ENCODE assay signal across 20 cellular contexts in the genomic region with DNA sequence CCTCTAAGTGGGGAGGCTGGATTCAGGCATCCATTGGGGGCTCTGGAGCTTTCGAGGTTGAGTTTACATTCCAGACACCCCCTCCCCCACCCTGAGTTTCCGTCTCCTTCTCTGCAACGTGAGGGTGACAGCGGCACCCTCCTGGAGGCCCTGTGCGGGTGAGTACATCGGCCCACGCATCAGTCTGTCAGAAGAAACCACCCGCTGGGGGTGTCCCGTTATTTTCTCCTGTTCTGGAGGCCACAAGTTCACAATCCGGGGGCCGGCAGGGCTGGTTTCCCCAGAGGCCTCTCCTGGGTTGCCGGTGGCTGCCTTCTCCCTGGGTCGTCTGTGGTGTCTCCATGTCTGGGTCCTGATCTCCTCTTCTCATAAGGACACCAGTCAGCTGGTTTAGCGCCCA. TPM values are rescaled to one million over a fixed set of nuclear protein-coding genes. Genes with fewer than 3 reads are reported as not detected.
DNase-seq lines count a peak whose midpoint lies in the region; ATAC-seq and TF ChIP-seq lines count a peak whose summit lies in the region.
"Had no signal": no experiment of that assay in that cellular context is flagged by ENCODE, and none has a peak within 500 bp of the region (broad histone marks: within the 10 kb centered on the region; RNA-seq: fewer than 3 reads in every experiment).

No MANE protein-coding gene starts in this region.

- peak; percentile 24 for DNase-seq in activated naive CD4-positive, alpha-beta T cell treated with Interleukin-2 at 50 U/mL for 16 hours
- DNase-seq in activated naive CD4-positive, alpha-beta T cell treated with anti-CD3 and anti-CD28 coated beads, Interleukin-2, amount 50 U/mL, for 72 hours (ENCODE audit: low spot score in 2 of 2): no peak
- peak; percentile 13 for DNase-seq in GM12865 (ENCODE audit: low read depth)
- DNase-seq in activated CD8-positive, alpha-beta T cell treated with anti-CD3 and anti-CD28 coated beads for 36 hours: peak; percentile 26
- DNase-seq in cerebellum (ENCODE audit: low spot score): no peak
- no peak for DNase-seq in transverse colon
- no peak for DNase-seq in NCI-H510A treated with DMSO at 0.1 percent for 48 hours (lab: John Stamatoyannopoulos, UW)
- DNase-seq: activated CD4-positive, CD25-positive, alpha-beta regulatory T cell; H7; heart right ventricle; mesenchymal stem cell; naive B cell; Right ventricle myocardium superior; stimulated activated CD4-positive, alpha-beta T cell treated with anti-CD3 and anti-CD28 coated beads, Interleukin-15, amount 100 ng/mL, for 24 hours; T1000 had no signal

- no peaks in the 10 kb centered on the region for H3K27me3 Mint-ChIP-seq in activated CD8-positive, alpha-beta T cell treated with anti-CD3 and anti-CD28 coated beads for 36 hours
- H3K27me3 Mint-ChIP-seq in nephron (ENCODE audit: low read depth): no peaks in the 10 kb centered on the region
- H3K27me3 Mint-ChIP-seq: dendritic cell treated with granulocyte-macrophage colony-stimulating factor and Interleukin-4, amounts not matched to agents 40 ng/mL and 50 ng/mL, for 4 days; naive B cell had no signal

- H3K4me1 Mint-ChIP-seq in activated CD8-positive, alpha-beta T cell treated with anti-CD3 and anti-CD28 coated beads for 36 hours (ENCODE audit: low read depth): peaks cover 22% of the 10 kb centered on the region
- peaks cover 29% of the 10 kb centered on the region for H3K4me1 Mint-ChIP-seq in nephron

- peak overlapping the region in 1 of 2 donors; percentile 76 for H3K27ac Mint-ChIP-seq in activated naive CD4-positive, alpha-beta T cell treated with anti-CD3 and anti-CD28 coated beads, Interleukin-2, amount 50 U/mL, for 72 hours
- H3K27ac Mint-ChIP-seq in activated CD8-positive, alpha-beta T cell treated with anti-CD3 and anti-CD28 coated beads for 36 hours: no peak overlapping the region
- peak overlapping the region in 2 of 3 experiments; percentile 63 to 92 for H3K27ac Mint-ChIP-seq in nephron
- H3K27ac Mint-ChIP-seq: dendritic cell treated with granulocyte-macrophage colony-stimulating factor and Interleukin-4, amounts not matched to agents 40 ng/mL and 50 ng/mL, for 4 days had no signal

- intact Hi-C loops in activated CD8-positive, alpha-beta T cell treated with anti-CD3 and anti-CD28 coated beads for 36 hours (cut with micrococcal nuclease): no loop called here
- intact Hi-C loops in transverse colon (cut with DNase I; ENCODE audit: low total_unique reads): no loop called here

- WGBS in transverse colon (ENCODE audit: low coverage in 1 of 2), 2 donors: 79% methylated on average over 14 of the region's 14 CpGs; no CpG with 5 or more reads in 1 of the 2 donors

- no peak for ATAC-seq in activated naive CD4-positive, alpha-beta T cell treated with anti-CD3 and anti-CD28 coated beads, Interleukin-2, amount 50 U/mL, for 72 hours
- ATAC-seq in activated CD8-positive, alpha-beta T cell treated with anti-CD3 and anti-CD28 coated beads for 36 hours: no peak
- ATAC-seq: heart right ventricle, sciatic nerve had no signal

- H3K4me3 ChIP-seq in GM12865 (ENCODE audit: low read depth, low read length) (no peak overlapping the region), transverse colon (no peak overlapping the region)
- H3K4me3 ChIP-seq: breast epithelium, heart right ventricle had no signal

- H3K36me3 Mint-ChIP-seq in activated naive CD4-positive, alpha-beta T cell treated with anti-CD3 and anti-CD28 coated beads, Interleukin-2, amount 50 U/mL, for 72 hours: no peaks in the 10 kb centered on the region
- peaks cover 5% of the 10 kb centered on the region for H3K36me3 Mint-ChIP-seq in activated CD8-positive, alpha-beta T cell treated with anti-CD3 and anti-CD28 coated beads for 36 hours (ENCODE audit: low read depth)
- H3K36me3 Mint-ChIP-seq in nephron (ENCODE audit: low read depth): peaks cover 6% of the 10 kb centered on the region

- in situ Hi-C loops in transverse colon (cut with MboI; ENCODE audit: low pct_ligation_motif_present in 1 of 4, low pct_unique_long_range_greater_than_20kb in 1 of 4, low sequenced_read_pairs in 3 of 4): no loop called here

- TF ChIP-seq POLR2A in transverse colon (IDR thresholded peaks at IDR 0.05): no peak

- TF ChIP-seq CTCF in GM12865 (IDR thresholded peaks at IDR 0.05; ENCODE audit: insufficient read depth, low read depth, low read length, missing control alignments): no peak
- TF ChIP-seq CTCF in activated CD8-positive, alpha-beta T cell treated with anti-CD3 and anti-CD28 coated beads for 36 hours (IDR thresholded peaks at IDR 0.05): no peak
- TF ChIP-seq CTCF in nephron (IDR thresholded peaks at IDR 0.05; ENCODE audit: unreplicated experiment in 3 of 3): no peak
- no peak for TF ChIP-seq CTCF in transverse colon (IDR thresholded peaks at IDR 0.05)

- no peaks in the 10 kb centered on the region for H3K9me3 Mint-ChIP-seq in activated naive CD4-positive, alpha-beta T cell treated with anti-CD3 and anti-CD28 coated beads, Interleukin-2, amount 50 U/mL, for 72 hours
- no peaks in the 10 kb centered on the region for H3K9me3 Mint-ChIP-seq in activated CD8-positive, alpha-beta T cell treated with anti-CD3 and anti-CD28 coated beads for 36 hours
- H3K9me3 Mint-ChIP-seq in nephron: no peaks in the 10 kb centered on the region
- H3K9me3 Mint-ChIP-seq: dendritic cell treated with granulocyte-macrophage colony-stimulating factor and Interleukin-4, amounts not matched to agents 40 ng/mL and 50 ng/mL, for 4 days; naive B cell had no signal

- no peaks in the 10 kb centered on the region for H3K9me3 ChIP-seq in transverse colon
- H3K9me3 ChIP-seq: breast epithelium, heart right ventricle had no signal

- H3K27ac ChIP-seq in transverse colon: no peak overlapping the region
- H3K27ac ChIP-seq: breast epithelium, heart right ventricle, parathyroid adenoma had no signal

- no peak for TF ChIP-seq EP300 in transverse colon (IDR thresholded peaks at IDR 0.05; ENCODE audit: low read depth)

- H3K4me3 Mint-ChIP-seq in activated CD8-positive, alpha-beta T cell treated with anti-CD3 and anti-CD28 coated beads for 36 hours: no peak overlapping the region
- peak overlapping the region in 2 of 3 experiments; percentile 44 to 46 for H3K4me3 Mint-ChIP-seq in nephron
- H3K4me3 Mint-ChIP-seq: dendritic cell treated with granulocyte-macrophage colony-stimulating factor and Interleukin-4, amounts not matched to agents 40 ng/mL and 50 ng/mL, for 4 days; naive B cell had no signal

- POLR2A ChIA-PET in activated CD8-positive, alpha-beta T cell treated with anti-CD3 and anti-CD28 coated beads for 36 hours (lab: Charles Lee): interaction anchor here (0.6 kb wide), 1 partner anchor 37 kb away, joined by 3 read pairs; no protein-coding TSS in a partner anchor

- no peaks in the 10 kb centered on the region for H3K27me3 ChIP-seq in transverse colon
- H3K27me3 ChIP-seq: breast epithelium, heart right ventricle had no signal

- CTCF ChIA-PET in activated CD8-positive, alpha-beta T cell treated with anti-CD3 and anti-CD28 coated beads for 36 hours (lab: Charles Lee): interaction anchor here (1.2 to 1.5 kb wide), 2 partner anchors 11 to 68 kb away, joined by 3 to 5 read pairs; no protein-coding TSS in a partner anchor

- peaks cover 20 to 54% (median 44%) of the 10 kb centered on the region in 4 donors for H3K4me1 ChIP-seq in transverse colon

- H3K36me3 ChIP-seq in transverse colon: peaks cover 0 to 6% (median 0%) of the 10 kb centered on the region in 4 donors
- H3K36me3 ChIP-seq: breast epithelium had no signal

RNA-seq across cellular contexts. Expression of gene GSE1, which starts 35.7 kb away (rescaled TPM):
- total RNA-seq in activated naive CD4-positive, alpha-beta T cell treated with anti-CD3 and anti-CD28 coated beads, Interleukin-2, amount 50 U/mL, for 72 hours: 10 to 100 TPM; 18.5 to 27.9 TPM
- 10 to 100 TPM; 33.6 to 34.5 TPM for total RNA-seq in activated CD8-positive, alpha-beta T cell treated with anti-CD3 and anti-CD28 coated beads for 36 hours
- total RNA-seq in cerebellum: 45.9 TPM
- total RNA-seq in transverse colon: 100 to 1,000 TPM; 100 to 139 (median 120) TPM

RNA-seq across cellular contexts. Expression of gene GINS2, which starts 40.0 kb away (rescaled TPM):
- total RNA-seq in activated naive CD4-positive, alpha-beta T cell treated with anti-CD3 and anti-CD28 coated beads, Interleukin-2, amount 50 U/mL, for 72 hours: 10 to 100 TPM; 42.3 to 73.6 TPM
- total RNA-seq in activated CD8-positive, alpha-beta T cell treated with anti-CD3 and anti-CD28 coated beads for 36 hours: 10 to 100 TPM; 59.9 to 62.9 TPM
- total RNA-seq in cerebellum (11.3 TPM), transverse colon (1 to 10 TPM in 2 of 4 donors, under 1 TPM in 1, not detected in 1; 1.00 to 4.4 (median 1.2) TPM)

Comparison
In these comparisons a context has a peak if more than half of its experiments do, and no peak if none do; other contexts are left out.
1. DNase-seq: peak in activated naive CD4-positive, alpha-beta T cell treated with Interleukin-2 at 50 U/mL for 16 hours (single experiment), GM12865 (single experiment) and activated CD8-positive, alpha-beta T cell treated with anti-CD3 and anti-CD28 coated beads for 36 hours (single experiment); none in activated naive CD4-positive, alpha-beta T cell treated with anti-CD3 and anti-CD28 coated beads, Interleukin-2, amount 50 U/mL, for 72 hours (0 of 2), cerebellum (single experiment), transverse colon (single experiment) and NCI-H510A treated with DMSO at 0.1 percent for 48 hours (single experiment).